In the genomic region with DNA sequence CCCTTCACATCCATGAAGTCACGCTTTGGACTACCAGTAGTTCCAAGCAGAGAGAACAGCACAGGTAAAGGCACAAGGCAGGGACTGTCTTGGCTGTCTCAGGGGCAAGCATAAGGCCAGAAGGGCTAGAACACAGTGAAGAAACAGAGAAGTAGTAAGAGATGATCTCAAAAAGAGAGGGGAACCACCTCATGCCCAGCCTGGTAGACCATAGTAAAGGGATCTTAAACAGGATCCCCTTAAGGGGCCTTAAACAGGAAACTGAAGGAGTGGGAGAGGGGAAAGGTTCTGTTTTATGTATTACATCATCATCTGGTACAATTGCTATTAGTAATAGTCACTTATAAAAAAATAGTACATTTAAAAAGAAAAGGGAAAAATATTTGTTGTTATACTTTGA, we compare ENCODE assay signal across 18 cellular contexts. TPM values are rescaled to one million over a fixed set of nuclear protein-coding genes. Genes with fewer than 3 reads are reported as not detected.
A peak's percentile ranks its signal among the peaks of the same experiment; 100 is the strongest.
DNase-seq lines count a peak whose midpoint lies in the region; ATAC-seq, FAIRE-seq and TF ChIP-seq lines count a peak whose summit lies in the region.
"Had no signal": no experiment of that assay in that cellular context is flagged by ENCODE, and none has a peak within 500 bp of the region (broad histone marks: within the 10 kb centered on the region; RNA-seq: fewer than 3 reads in every experiment).

No MANE protein-coding gene starts in this region.

- TF ChIP-seq CTCF in K562 (IDR thresholded peaks at IDR 0.05 in 2 of 3, conservative IDR thresholded peaks at IDR 0.05 in 1 of 3; ENCODE audit: insufficient read depth in 2 of 3, low read depth in 1 of 3, low read length in 3 of 3) (no peak), fibroblast of pulmonary artery (IDR thresholded peaks at IDR 0.05; ENCODE audit: low read length, missing control alignments) (no peak), mammary epithelial cell (conservative IDR thresholded peaks at IDR 0.05 in 1 of 2, IDR thresholded peaks at IDR 0.05 in 1 of 2; ENCODE audit: extremely low read depth in 1 of 2, insufficient read depth in 1 of 2, low read depth in 1 of 2, low read length in 2 of 2) (no peak)

- WGBS in K562 (ENCODE audit: insufficient coverage, low coverage, missing lambda C conversion rate): 67% methylated on average over 1 of the region's 1 CpG
- 67% methylated on average over 1 of the region's 1 CpG for WGBS in mammary epithelial cell (ENCODE audit: low coverage, missing lambda C conversion rate)

- dilution Hi-C loops in mammary epithelial cell (cut with HindIII; ENCODE audit: low sequenced_read_pairs): no loop called here

- intact Hi-C loops in K562 (cut with micrococcal nuclease) (no loop called here), mammary epithelial cell (cut with micrococcal nuclease) (no loop called here)

- H3K9ac ChIP-seq in K562 (ENCODE audit: insufficient read depth in 1 of 2, low read depth in 2 of 2, low read length in 2 of 2): no peak overlapping the region
- no peak overlapping the region for H3K9ac ChIP-seq in mammary epithelial cell (ENCODE audit: insufficient read depth, low read length)

- H3K9me3 ChIP-seq in K562 (replicated peaks; ENCODE audit: control insufficient read depth, insufficient read depth, low read depth, low read length) (no peaks in the 10 kb centered on the region), mammary epithelial cell (replicated peaks; ENCODE audit: insufficient read depth, low read length) (no peaks in the 10 kb centered on the region)
- H3K9me3 ChIP-seq: Caco-2 had no signal

- in situ Hi-C loops in K562 (cut with MboI) (no loop called here), mammary epithelial cell (cut with MboI; ENCODE audit: low sequenced_read_pairs in 2 of 2) (no loop called here)

- POLR2A ChIA-PET in K562 (lab: Yijun Ruan, JAX): no interaction called here

- H3K4me3 Mint-ChIP-seq in stimulated activated naive B cell treated with anti-CD40 and anti-IgM and Interleukin-4, amounts not matched to agents 10 μg/mL and 1 μg/mL and 100 μg/mL, for 72 hours: no peak overlapping the region
- H3K4me3 Mint-ChIP-seq: CD4-positive, CD25-positive, alpha-beta regulatory T cell; CD8-positive, alpha-beta T cell had no signal

- no peaks in the 10 kb centered on the region for H3K9me3 Mint-ChIP-seq in stimulated activated naive B cell treated with anti-CD40 and anti-IgM and Interleukin-4, amounts not matched to agents 10 μg/mL and 1 μg/mL and 100 μg/mL, for 72 hours
- H3K9me3 Mint-ChIP-seq: CD8-positive, alpha-beta T cell had no signal

- H4K20me1 ChIP-seq in K562 (replicated peaks; ENCODE audit: control insufficient read depth, insufficient read depth, low read length): no peaks in the 10 kb centered on the region
- no peaks in the 10 kb centered on the region for H4K20me1 ChIP-seq in mammary epithelial cell (ENCODE audit: insufficient read depth, low read length)

- H3K9me1 ChIP-seq in K562 (ENCODE audit: control insufficient read depth, insufficient read depth, low read length): no peaks in the 10 kb centered on the region

- H3K4me1 Mint-ChIP-seq in stimulated activated naive B cell treated with anti-CD40 and anti-IgM and Interleukin-4, amounts not matched to agents 10 μg/mL and 1 μg/mL and 100 μg/mL, for 72 hours: no peaks in the 10 kb centered on the region
- H3K4me1 Mint-ChIP-seq: CD4-positive, CD25-positive, alpha-beta regulatory T cell had no signal

- H3K79me2 ChIP-seq in K562 (ENCODE audit: control insufficient read depth, insufficient read depth, low read length) (no peaks in the 10 kb centered on the region), mammary epithelial cell (ENCODE audit: insufficient read depth, low read length) (no peaks in the 10 kb centered on the region)

- ATAC-seq in K562: no peak
- ATAC-seq in stimulated activated naive B cell treated with anti-CD40 and anti-IgM and Interleukin-4, amounts not matched to agents 10 μg/mL and 1 μg/mL and 100 μg/mL, for 72 hours (replicated peaks): peak; percentile 51 to 52
- no peak for ATAC-seq in HG02840 (IDR thresholded peaks at IDR 0.05; ENCODE audit: low FRiP score, unreplicated experiment)
- ATAC-seq: CD8-positive, alpha-beta T cell had no signal

- no peak overlapping the region for H3K4me3 ChIP-seq in K562
- no peak overlapping the region for H3K4me3 ChIP-seq in fibroblast of pulmonary artery (replicated peaks; ENCODE audit: low read depth, low read length)
- no peak overlapping the region for H3K4me3 ChIP-seq in mammary epithelial cell (replicated peaks in 1 of 3; ENCODE audit: insufficient read depth in 1 of 3, low read depth in 2 of 3, low read length in 3 of 3)

- no peak for TF ChIP-seq RAD21 in K562 (CRISPR knock-in tag; conservative IDR thresholded peaks at IDR 0.05 in 1 of 2, IDR thresholded peaks at IDR 0.05 in 1 of 2)

- no peaks in the 10 kb centered on the region for H3K27me3 Mint-ChIP-seq in stimulated activated naive B cell treated with anti-CD40 and anti-IgM and Interleukin-4, amounts not matched to agents 10 μg/mL and 1 μg/mL and 100 μg/mL, for 72 hours
- H3K27me3 Mint-ChIP-seq: CD4-positive, CD25-positive, alpha-beta regulatory T cell had no signal

- H3K4me2 ChIP-seq in K562 (ENCODE audit: insufficient read depth, low read length) (no peak overlapping the region), mammary epithelial cell (ENCODE audit: insufficient read depth, low read depth, low read length) (no peak overlapping the region)

- H3K36me3 ChIP-seq in K562 (ENCODE audit: control insufficient read depth, insufficient read depth, low read length): no peaks in the 10 kb centered on the region
- no peaks in the 10 kb centered on the region for H3K36me3 ChIP-seq in mammary epithelial cell (ENCODE audit: insufficient read depth, low read length)

- no peaks in the 10 kb centered on the region for H3K27me3 ChIP-seq in K562 (ENCODE audit: control insufficient read depth in 2 of 2, insufficient read depth in 2 of 2, low read length in 2 of 2)
- H3K27me3 ChIP-seq in mammary epithelial cell (ENCODE audit: insufficient read depth, low read length): no peaks in the 10 kb centered on the region

- no peak for DNase-seq in K562 (ENCODE audit: extremely low read depth in 1 of 4, low spot score in 3 of 4)
- peak; percentile 20 for DNase-seq in fibroblast of pulmonary artery (ENCODE audit: low read depth)
- DNase-seq in stimulated activated naive B cell treated with anti-CD40 and anti-IgM and Interleukin-4, amounts not matched to agents 10 μg/mL and 1 μg/mL and 100 μg/mL, for 72 hours: no peak
- DNase-seq in mammary epithelial cell: no peak
- DNase-seq in activated naive CD4-positive, alpha-beta T cell treated with anti-CD3 and anti-CD28 coated beads, Interleukin-2, amount 50 U/mL, for 16 hours: no peak
- DNase-seq: C1 segment of cervical spinal cord; Caco-2; CD4-positive, CD25-positive, alpha-beta regulatory T cell; CD8-positive, alpha-beta T cell; DMS153; DND-41; GOT3; H7; HCEC 1CT had no signal

- no peak overlapping the region; the same call in 1 of the 2 replicates for H2AFZ ChIP-seq in K562 (ENCODE audit: low read depth, low read length)
- no peak overlapping the region for H2AFZ ChIP-seq in mammary epithelial cell (ENCODE audit: low read depth, low read length)

- TF ChIP-seq EP300 in K562 (IDR thresholded peaks at IDR 0.05; ENCODE audit: low read length): no peak

- H3K27ac ChIP-seq in K562 (ENCODE audit: extremely low read depth, low read depth, low read length): no peak overlapping the region
- no peak overlapping the region for H3K27ac ChIP-seq in mammary epithelial cell (ENCODE audit: insufficient read depth, low read depth, low read length)

- H3K4me1 ChIP-seq in K562 (replicated peaks in 1 of 2; ENCODE audit: control insufficient read depth in 2 of 2, insufficient read depth in 2 of 2, low read length in 2 of 2): peaks cover 0 to 9% of the 10 kb centered on the region in 2 experiments; a peak in 2 of 5 replicates
- no peaks in the 10 kb centered on the region for H3K4me1 ChIP-seq in mammary epithelial cell (ENCODE audit: insufficient read depth, low read length)
- H3K4me1 ChIP-seq: Caco-2 had no signal

- CTCF ChIA-PET in K562 (lab: Yijun Ruan, JAX; ENCODE audit: low intra/inter-chr PET ratio): no interaction called here
- CTCF ChIA-PET in mammary epithelial cell (lab: Charles Lee; ENCODE audit: low non-redundant PET): no interaction called here

- no peaks in the 10 kb centered on the region for H3K36me3 Mint-ChIP-seq in stimulated activated naive B cell treated with anti-CD40 and anti-IgM and Interleukin-4, amounts not matched to agents 10 μg/mL and 1 μg/mL and 100 μg/mL, for 72 hours
- H3K36me3 Mint-ChIP-seq: CD4-positive, CD25-positive, alpha-beta regulatory T cell; CD8-positive, alpha-beta T cell had no signal

- no TSS peak for BruUV-seq in K562 (replicated peaks; lab: Mats Ljungman, UMichigan)
- BruUV-seq in mammary epithelial cell (replicated peaks; lab: Mats Ljungman, UMichigan): no TSS peak

- no peak overlapping the region for H3K27ac Mint-ChIP-seq in stimulated activated naive B cell treated with anti-CD40 and anti-IgM and Interleukin-4, amounts not matched to agents 10 μg/mL and 1 μg/mL and 100 μg/mL, for 72 hours
- H3K27ac Mint-ChIP-seq: CD4-positive, CD25-positive, alpha-beta regulatory T cell; CD8-positive, alpha-beta T cell had no signal

- FAIRE-seq in K562 (lab: Jason Lieb, UNC): no peak
- FAIRE-seq: G401.6, GM12892 had no signal

- TF ChIP-seq POLR2A in K562 (conservative IDR thresholded peaks at IDR 0.05): no peak

RNA-seq across cellular contexts. Expression of gene P2RY1, which starts 25.8 kb away (rescaled TPM):
- total RNA-seq in K562 (2011; cell fraction: chromatin; rRNA removed; ENCODE audit: low replicate concordance): 18.7 and 47.0 TPM in 2 replicates
- 20.0 and 27.2 TPM in 2 replicates for total RNA-seq in K562 (2011; cell fraction: nucleolus; rRNA removed)
- total RNA-seq in K562 (2011; cell fraction: nucleoplasm; rRNA removed): 30.1 and 34.5 TPM in 2 replicates
- total RNA-seq in K562 (2014; rRNA removed): 21.4 and 21.9 TPM in 2 replicates
- total RNA-seq in K562 (2014; rRNA removed; fragmentation: Illumina TruSeq; extraction: Trizol): 27.9 and 30.3 TPM in 2 replicates
- 17.5 and 18.1 TPM in 2 replicates for total RNA-seq in K562 (2015; rRNA removed; fragmentation: Illumina TruSeq; extraction: Trizol)
- total RNA-seq in K562 (2021): 23.1 and 24.3 TPM in 2 replicates
- 17.0 and 20.4 TPM in 2 replicates for polyA plus RNA-seq in K562 (2011; rRNA removed)
- 9.4 and 13.7 TPM in 2 replicates for polyA plus RNA-seq in K562 (2011; cell fraction: cytosol; rRNA removed)
- 16.9 and 21.5 TPM in 2 replicates for polyA plus RNA-seq in K562 (2011; cell fraction: nucleus; rRNA removed)
- polyA plus RNA-seq in K562 (2012): 10.0 and 11.2 TPM in 2 replicates
- polyA plus RNA-seq in K562 (2014; fragmentation: Illumina TruSeq; extraction: Trizol): 18.0 and 18.6 TPM in 2 replicates
- polyA plus RNA-seq in K562 (2014; fragmentation: Nextera tagmentation; extraction: Ambion mirVana): 1 to 10 TPM; 6.0 TPM
- 17.8 and 18.4 TPM in 2 replicates for polyA plus RNA-seq in K562 (2014; rRNA removed)
- polyA minus RNA-seq in K562 (2011; rRNA and poly(A)+ RNA removed): 29.4 and 36.2 TPM in 2 replicates
- 18.5 and 21.0 TPM in 2 replicates for polyA minus RNA-seq in K562 (2011; cell fraction: cytosol; rRNA and poly(A)+ RNA removed)
- polyA minus RNA-seq in K562 (2011; cell fraction: nucleus; rRNA and poly(A)+ RNA removed): 22.1 and 35.8 TPM in 2 replicates
- total RNA-seq in mammary epithelial cell: under 1 TPM in 1 of 2 donors, not detected in 1; under 0.01 TPM
- polyA plus RNA-seq in mammary epithelial cell: 0.12 TPM
- not detected for polyA minus RNA-seq in mammary epithelial cell
- polyA plus RNA-seq: BJ had no signal

Comparison
In these comparisons a context has a peak if more than half of its experiments do, and no peak if none do; other contexts are left out.
1. ATAC-seq: peak in stimulated activated naive B cell treated with anti-CD40 and anti-IgM and Interleukin-4, amounts not matched to agents 10 μg/mL and 1 μg/mL and 100 μg/mL, for 72 hours (2 of 2); none in K562 (single experiment) and HG02840 (single experiment).
2. RNA of gene P2RY1, which starts 25.8 kb away (total RNA-seq): 17.5 to 47.0 TPM in K562; under 0.01 TPM in mammary epithelial cell; every median in the first group is over 10 times any median in the second.